23 cellular contexts compared by ENCODE assay signal in genomic region chr20:20411382-20411781, GRCh38. TPM values are rescaled to one million over a fixed set of nuclear protein-coding genes. Genes with fewer than 3 reads are reported as not detected.
A peak's percentile ranks its signal among the peaks of the same experiment; 100 is the strongest.
DNase-seq lines count a peak whose midpoint lies in the region.
"Had no signal": no experiment of that assay in that cellular context is flagged by ENCODE, and none has a peak within 500 bp of the region (broad histone marks: within the 10 kb centered on the region; RNA-seq: fewer than 3 reads in every experiment).

No MANE protein-coding gene starts in this region.

- no peaks in the 10 kb centered on the region for H3K9me3 ChIP-seq in CD8-positive, alpha-beta memory T cell (ENCODE audit: low read length)
- no peaks in the 10 kb centered on the region for H3K9me3 ChIP-seq in SJCRH30 (replicated peaks)
- H3K9me3 ChIP-seq: esophagus squamous epithelium, HAP-1, mucosa of descending colon, neutrophil, suprapubic skin, vagina had no signal

- POLR2A ChIA-PET in CD8-positive, alpha-beta memory T cell (lab: Charles Lee): no interaction called here

- no peaks in the 10 kb centered on the region for H3K27me3 ChIP-seq in CD8-positive, alpha-beta memory T cell (ENCODE audit: insufficient read depth, low read length, poor library complexity, severe bottlenecking)
- no peaks in the 10 kb centered on the region for H3K27me3 ChIP-seq in SJCRH30
- H3K27me3 ChIP-seq: esophagus squamous epithelium, neutrophil, suprapubic skin, vagina had no signal

- no peaks in the 10 kb centered on the region for H3K9me3 Mint-ChIP-seq in CD8-positive, alpha-beta memory T cell
- H3K9me3 Mint-ChIP-seq: CD14-positive monocyte; T-helper 2 cell treated with Interferon-gamma antibody and Interleukin-4, amounts not matched to agents 5 μg/mL and 100 μg/mL, for 36 hours had no signal

- H3K27ac ChIP-seq in CD8-positive, alpha-beta memory T cell (ENCODE audit: low read depth, low read length): no peak overlapping the region
- no peak overlapping the region for H3K27ac ChIP-seq in SJCRH30
- H3K27ac ChIP-seq: esophagus squamous epithelium, neutrophil, suprapubic skin, vagina had no signal

- no peak overlapping the region for H3K4me3 ChIP-seq in CD8-positive, alpha-beta memory T cell (ENCODE audit: low read length)
- H3K4me3 ChIP-seq in SJCRH30: no peak overlapping the region
- H3K4me3 ChIP-seq: esophagus squamous epithelium, HAP-1, mucosa of descending colon, suprapubic skin, vagina had no signal

- in situ Hi-C loops in G401 (cut with HindIII; ENCODE audit: low sequenced_read_pairs): no loop called here

- no peaks in the 10 kb centered on the region for H3K36me3 ChIP-seq in CD8-positive, alpha-beta memory T cell (ENCODE audit: insufficient read depth, low read length)
- no peaks in the 10 kb centered on the region for H3K36me3 ChIP-seq in SJCRH30
- H3K36me3 ChIP-seq: HAP-1, suprapubic skin, vagina had no signal

- H3K4me1 Mint-ChIP-seq in CD8-positive, alpha-beta memory T cell: no peaks in the 10 kb centered on the region
- H3K4me1 Mint-ChIP-seq: CD14-positive monocyte had no signal

- no peaks in the 10 kb centered on the region for H3K4me1 ChIP-seq in CD8-positive, alpha-beta memory T cell (ENCODE audit: insufficient read depth, low read length)
- H3K4me1 ChIP-seq in SJCRH30: peaks cover 40% of the 10 kb centered on the region
- H3K4me1 ChIP-seq: suprapubic skin, vagina had no signal

- H3K27me3 Mint-ChIP-seq in CD8-positive, alpha-beta memory T cell: no peaks in the 10 kb centered on the region
- H3K27me3 Mint-ChIP-seq: activated CD8-positive, alpha-beta memory T cell treated with anti-CD3 and anti-CD28 coated beads, Interleukin-2, amount 10 ng/mL, durations not matched to agents 7 days and 5 days had no signal

- peaks cover 0 to 36% (median 10%) of the 10 kb centered on the region in 3 donors for H3K36me3 Mint-ChIP-seq in CD8-positive, alpha-beta memory T cell
- H3K36me3 Mint-ChIP-seq: activated CD8-positive, alpha-beta memory T cell treated with anti-CD3 and anti-CD28 coated beads, Interleukin-2, amount 10 ng/mL, durations not matched to agents 7 days and 5 days had no signal

- DNase-seq in NCI-H748 (lab: John Stamatoyannopoulos, UW; ENCODE audit: unreplicated experiment) (peak; percentile 29), NCI-H748 treated with DMSO at 0.1 percent for 48 hours (lab: John Stamatoyannopoulos, UW) (no peak), G401 (ENCODE audit: low spot score) (peak; percentile 78), NCI-H2227 treated with DMSO at 0.1 percent for 48 hours (lab: John Stamatoyannopoulos, UW) (peak; percentile 13), cerebellum (ENCODE audit: low spot score) (peak; percentile 51), iPS-NIHi7 (ENCODE audit: extremely low spot score) (no peak), SJCRH30 (no peak)
- DNase-seq in CD8-positive, alpha-beta memory T cell: no peak
- DNase-seq: activated CD4-positive, CD25-positive, alpha-beta regulatory T cell; activated CD8-positive, alpha-beta memory T cell treated with anti-CD3 and anti-CD28 coated beads, Interleukin-2, amount 10 ng/mL, durations not matched to agents 7 days and 5 days; activated naive CD4-positive, alpha-beta T cell treated with Interleukin-2 at 50 U/mL for 16 hours; effector CD4-positive, alpha-beta T cell; esophagus squamous epithelium had no signal

- CTCF ChIA-PET in CD8-positive, alpha-beta memory T cell (lab: Charles Lee): no interaction called here

- no peak overlapping the region for H3K4me3 Mint-ChIP-seq in CD8-positive, alpha-beta memory T cell
- H3K4me3 Mint-ChIP-seq: activated CD8-positive, alpha-beta memory T cell treated with anti-CD3 and anti-CD28 coated beads, Interleukin-2, amount 10 ng/mL, durations not matched to agents 7 days and 5 days; CD14-positive monocyte; T-helper 2 cell treated with Interferon-gamma antibody and Interleukin-4, amounts not matched to agents 5 μg/mL and 100 μg/mL, for 36 hours had no signal

- no peak overlapping the region for H3K27ac Mint-ChIP-seq in CD8-positive, alpha-beta memory T cell
- H3K27ac Mint-ChIP-seq: activated CD8-positive, alpha-beta memory T cell treated with anti-CD3 and anti-CD28 coated beads, Interleukin-2, amount 10 ng/mL, durations not matched to agents 7 days and 5 days; T-helper 2 cell treated with Interferon-gamma antibody and Interleukin-4, amounts not matched to agents 5 μg/mL and 100 μg/mL, for 36 hours had no signal

RNA-seq across cellular contexts. Expression of gene INSM1, which starts 43.5 kb away (rescaled TPM):
- total RNA-seq in G401 (2014; rRNA removed; shearing (Covaris generic)): not detected in 2 replicates
- total RNA-seq in cerebellum: 32.0 TPM
- total RNA-seq in CD8-positive, alpha-beta memory T cell: 1 to 10 TPM; 7.4 to 7.7 TPM
- not detected for polyA plus RNA-seq in CD8-positive, alpha-beta memory T cell
- 5.5 and 6.3 TPM in 2 replicates for total RNA-seq in SJCRH30 (2014; rRNA removed; shearing (Covaris generic))
- total RNA-seq: esophagus squamous epithelium, LHCN-M2, liver, renal cortical epithelial cell, suprapubic skin, vagina had no signal
- polyA plus RNA-seq: CD14-positive monocyte, liver had no signal

Comparison
In these comparisons a context has a peak if more than half of its experiments do, and no peak if none do; other contexts are left out.
1. DNase-seq: peak in NCI-H748 (single experiment), G401 (single experiment), NCI-H2227 treated with DMSO at 0.1 percent for 48 hours (single experiment) and cerebellum (single experiment); none in NCI-H748 treated with DMSO at 0.1 percent for 48 hours (single experiment), CD8-positive, alpha-beta memory T cell (0 of 5), iPS-NIHi7 (single experiment) and SJCRH30 (0 of 2).